Comparison of ENCODE assay signal across 10 cellular contexts in genomic region chr19:33798701-33799111, GRCh38. TPM values are rescaled to one million over a fixed set of nuclear protein-coding genes. Genes with fewer than 3 reads are reported as not detected.
DNase-seq lines count a peak whose midpoint lies in the region; ATAC-seq and TF ChIP-seq lines count a peak whose summit lies in the region.
"Had no signal": no experiment of that assay in that cellular context is flagged by ENCODE, and none has a peak within 500 bp of the region (broad histone marks: within the 10 kb centered on the region; RNA-seq: fewer than 3 reads in every experiment).

No MANE protein-coding gene starts in this region.

- 56% methylated on average over 10 of the region's 10 CpGs for WGBS in prostate gland

- no peaks in the 10 kb centered on the region for H3K9me3 Mint-ChIP-seq in effector memory CD8-positive, alpha-beta T cell

- CTCF ChIA-PET in HEK293T (lab: Yijun Ruan, JAX) = interaction anchor here (0.6 kb wide), 1 partner anchor 442 kb away, joined by 3 read pairs; no protein-coding TSS in a partner anchor

- H3K4me1 ChIP-seq in adipocyte (ENCODE audit: control insufficient read depth, insufficient read depth, low read length) (peaks cover 2% of the 10 kb centered on the region), prostate gland (replicated peaks) (no peaks in the 10 kb centered on the region)

- TF ChIP-seq POLR2A in prostate gland (IDR thresholded peaks at IDR 0.05) = no peak

- peak; percentile 54 for DNase-seq in D341Med (ENCODE audit: low spot score)
- DNase-seq in adipocyte (ENCODE audit: low read depth) = peak; percentile 48
- peak; percentile 61 for DNase-seq in hepatic stellate cell (ENCODE audit: low spot score)
- no peak for DNase-seq in prostate gland (ENCODE audit: low spot score)
- no peak for DNase-seq in HUDEP-2 (lab: John Stamatoyannopoulos, UW; ENCODE audit: unreplicated experiment in 76 of 76)
- DNase-seq in effector memory CD8-positive, alpha-beta T cell = no peak
- DNase-seq in activated CD4-positive, alpha-beta T cell treated with anti-CD3 and anti-CD28 coated beads for 1 hour = no peak
- no peak for DNase-seq in HEK293T (ENCODE audit: extremely low spot score)
- DNase-seq: effector CD8-positive, alpha-beta T cell had no signal

- TF ChIP-seq CTCF in prostate gland (IDR thresholded peaks at IDR 0.05) = no peak

- peaks cover 10% of the 10 kb centered on the region for H3K36me3 Mint-ChIP-seq in effector memory CD8-positive, alpha-beta T cell (ENCODE audit: insufficient read depth)

- no peaks in the 10 kb centered on the region for H3K36me3 ChIP-seq in adipocyte (ENCODE audit: control insufficient read depth, insufficient read depth, low read length, severe bottlenecking)
- H3K36me3 ChIP-seq in prostate gland = no peaks in the 10 kb centered on the region

- H3K27me3 Mint-ChIP-seq in effector memory CD8-positive, alpha-beta T cell = peaks cover 23 to 32% of the 10 kb centered on the region in 2 donors

- H3K27ac ChIP-seq in prostate gland = peak overlapping the region; percentile 91 to 96

- intact Hi-C loops in prostate gland (cut with DNase I) = no loop called here

- H3K9me3 ChIP-seq in adipocyte (ENCODE audit: control insufficient read depth, low read length) (no peaks in the 10 kb centered on the region), prostate gland (no peaks in the 10 kb centered on the region)

- H3K4me3 ChIP-seq in adipocyte (ENCODE audit: low read length) = no peak overlapping the region
- H3K4me3 ChIP-seq in prostate gland = peak overlapping the region; percentile 54 to 80

- no peak overlapping the region for H3K27ac Mint-ChIP-seq in effector memory CD8-positive, alpha-beta T cell

- POLR2A ChIA-PET in HEK293T (lab: Yijun Ruan, JAX) = no interaction called here

- H3K27me3 ChIP-seq in adipocyte (replicated peaks; ENCODE audit: control insufficient read depth, insufficient read depth, low read length) (peaks cover 11% of the 10 kb centered on the region), prostate gland (replicated peaks; ENCODE audit: insufficient read depth) (no peaks in the 10 kb centered on the region)

- H3K4me1 Mint-ChIP-seq in effector memory CD8-positive, alpha-beta T cell (ENCODE audit: low read depth in 2 of 2) = peaks cover 0 to 3% of the 10 kb centered on the region in 2 donors

- no peak overlapping the region for H3K4me3 Mint-ChIP-seq in effector memory CD8-positive, alpha-beta T cell

- ATAC-seq in effector memory CD8-positive, alpha-beta T cell (replicated peaks) = no peak
- ATAC-seq: HCT116 had no signal

- no peak overlapping the region for H3K9ac ChIP-seq in adipocyte (ENCODE audit: low read length)

TF ChIP-seq in HEK293T, 16 proteins besides CTCF, POLR2A, EP300 and RAD21:
- no peak for TF ChIP-seq CTBP1 (IDR thresholded peaks at IDR 0.05; ENCODE audit: borderline replicate concordance)
- TF ChIP-seq NFRKB (IDR thresholded peaks at IDR 0.05) = no peak
- no peak for TF ChIP-seq ZNF384 (IDR thresholded peaks at IDR 0.05)
- no peak for TF ChIP-seq FOXA1 (IDR thresholded peaks at IDR 0.05)
- no peak for TF ChIP-seq L3MBTL2 (conservative IDR thresholded peaks at IDR 0.05)
- no peak for TF ChIP-seq HDGF (IDR thresholded peaks at IDR 0.05; ENCODE audit: borderline replicate concordance)
- no peak for TF ChIP-seq FOXM1 (IDR thresholded peaks at IDR 0.05; ENCODE audit: borderline replicate concordance)
- TF ChIP-seq TARDBP (IDR thresholded peaks at IDR 0.05) = no peak

RNA-seq across cellular contexts. Expression of gene KCTD15, which starts 2.0 kb away (rescaled TPM):
- 10 to 100 TPM; 41.7 to 74.6 TPM for total RNA-seq in prostate gland

Comparison
In these comparisons a context has a peak if more than half of its experiments do, and no peak if none do; other contexts are left out.
1. DNase-seq: peak in D341Med (single experiment), adipocyte (single experiment) and hepatic stellate cell (single experiment); none in prostate gland (single experiment), HUDEP-2 (0 of 76), effector memory CD8-positive, alpha-beta T cell (0 of 3), activated CD4-positive, alpha-beta T cell treated with anti-CD3 and anti-CD28 coated beads for 1 hour (single experiment) and HEK293T (single experiment).